8 cellular contexts compared by ENCODE assay signal in genomic region chr18:39841133-39842041, GRCh38.
DNase-seq lines count a peak whose midpoint lies in the region; ATAC-seq, FAIRE-seq and TF ChIP-seq lines count a peak whose summit lies in the region.

No MANE protein-coding gene starts in this region.

- H3K27me3 ChIP-seq in BJ (ENCODE audit: control insufficient read depth, insufficient read depth, low read length) = no peaks in the 10 kb centered on the region; the same call in 1 of the 2 replicates

- no peak for TF ChIP-seq POLR2A in NB4 (IDR thresholded peaks at IDR 0.05; ENCODE audit: extremely low read depth, insufficient read length)

- POLR2A ChIA-PET in BJ (lab: Charles Lee) = interaction anchor here (0.6 kb wide), 1 partner anchor 216 kb away, joined by 3 read pairs; no protein-coding TSS in a partner anchor

- peaks cover 34% of the 10 kb centered on the region for H3K27me3 Mint-ChIP-seq in activated naive CD8-positive, alpha-beta T cell treated with anti-CD3 and anti-CD28 coated beads for 36 hours

- no peaks in the 10 kb centered on the region for H3K36me3 Mint-ChIP-seq in activated naive CD8-positive, alpha-beta T cell treated with anti-CD3 and anti-CD28 coated beads for 36 hours

- TF ChIP-seq CTCF in BJ (IDR thresholded peaks at IDR 0.05; ENCODE audit: insufficient read depth, low read depth, low read length) = peak; percentile 70
- no peak for TF ChIP-seq CTCF in NB4 (IDR thresholded peaks at IDR 0.05; ENCODE audit: low read depth, low read length)

- no peaks in the 10 kb centered on the region for H3K36me3 ChIP-seq in BJ (ENCODE audit: control insufficient read depth, insufficient read depth, low read length)

- no peak overlapping the region for H3K27ac Mint-ChIP-seq in activated naive CD8-positive, alpha-beta T cell treated with anti-CD3 and anti-CD28 coated beads for 36 hours

- H3K4me1 Mint-ChIP-seq in activated naive CD8-positive, alpha-beta T cell treated with anti-CD3 and anti-CD28 coated beads for 36 hours = peaks cover 2% of the 10 kb centered on the region

- H3K4me3 Mint-ChIP-seq in activated naive CD8-positive, alpha-beta T cell treated with anti-CD3 and anti-CD28 coated beads for 36 hours = no peak overlapping the region

- no peak for DNase-seq in BJ (ENCODE audit: low read depth)
- DNase-seq in NB4 (ENCODE audit: low read depth) = peak; percentile 6
- DNase-seq in SKM-1 treated with dmso at 0.1 percent for 144 hours (lab: John Stamatoyannopoulos, UW; ENCODE audit: unreplicated experiment) = peak; percentile 55
- peak; percentile 34 to 40 for DNase-seq in frontal cortex (ENCODE audit: low spot score in 2 of 2)
- peak; percentile 36 for DNase-seq in non-pigmented ciliary epithelial cell (ENCODE audit: low read depth)
- DNase-seq in activated T-cell treated with anti-CD3 and anti-CD28 coated beads, Interleukin-2, amount 50 U/mL, for 1 hour = no peak
- no peak for DNase-seq in activated naive CD8-positive, alpha-beta T cell treated with anti-CD3 and anti-CD28 coated beads for 36 hours

- H3K4me3 ChIP-seq in BJ (ENCODE audit: low read depth, low read length) (peak overlapping the region; percentile 40), NB4 (ENCODE audit: low read depth, low read length) (no peak overlapping the region)

- ATAC-seq in HG02763 (IDR thresholded peaks at IDR 0.05; ENCODE audit: unreplicated experiment) = no peak

- H3K9me3 Mint-ChIP-seq in activated naive CD8-positive, alpha-beta T cell treated with anti-CD3 and anti-CD28 coated beads for 36 hours = no peaks in the 10 kb centered on the region

- no peak for FAIRE-seq in frontal cortex (lab: Jason Lieb, UNC)

- CTCF ChIA-PET in BJ (lab: Yijun Ruan, JAX) = interaction anchor here (0.8 to 1.7 kb wide), 8 partner anchors 10 to 474 kb away, joined by 3 to 5 read pairs (median 3); no protein-coding TSS in a partner anchor

Comparison
In these comparisons a context has a peak if more than half of its experiments do, and no peak if none do; other contexts are left out.
1. DNase-seq: peak in NB4 (single experiment), SKM-1 treated with dmso at 0.1 percent for 144 hours (single experiment), frontal cortex (2 of 2) and non-pigmented ciliary epithelial cell (single experiment); none in BJ (single experiment), activated T-cell treated with anti-CD3 and anti-CD28 coated beads, Interleukin-2, amount 50 U/mL, for 1 hour (single experiment) and activated naive CD8-positive, alpha-beta T cell treated with anti-CD3 and anti-CD28 coated beads for 36 hours (single experiment).